In the genomic region with DNA sequence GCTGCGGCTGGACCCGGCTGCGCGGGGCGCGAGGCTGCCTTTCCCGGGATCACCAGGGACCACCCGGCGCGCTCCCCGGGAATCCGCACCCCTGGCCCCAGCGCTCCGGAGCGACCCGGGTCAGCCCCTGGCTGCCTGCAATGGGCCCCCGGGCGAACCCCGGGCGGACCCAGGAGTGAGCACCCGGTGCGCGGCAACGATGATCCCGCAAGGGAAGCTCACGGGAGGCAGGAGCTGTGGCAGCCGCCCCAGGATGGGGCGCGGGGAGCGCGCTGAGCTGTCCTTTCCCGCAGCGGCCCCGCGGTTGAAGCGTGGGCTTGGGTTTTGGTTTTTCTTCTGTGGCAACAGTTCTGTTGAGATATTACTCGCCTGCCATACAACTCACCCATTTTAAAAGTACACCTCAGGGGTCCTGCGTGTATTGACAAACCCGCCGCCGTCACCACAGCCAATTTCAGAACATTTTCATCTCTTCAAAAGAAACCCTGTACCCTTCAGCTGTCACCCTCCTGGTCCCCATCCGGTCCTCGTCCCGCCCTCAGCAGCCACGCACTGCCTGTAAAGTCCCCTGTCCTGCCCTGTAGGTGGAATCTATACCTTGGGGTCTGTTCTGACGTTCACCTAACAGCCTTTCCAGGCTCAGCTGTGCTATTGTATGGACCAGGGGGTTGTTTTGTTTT, we compare ENCODE assay signal across 9 cellular contexts. TPM values are rescaled to one million over a fixed set of nuclear protein-coding genes. Genes with fewer than 3 reads are reported as not detected.
DNase-seq lines count a peak whose midpoint lies in the region; FAIRE-seq and TF ChIP-seq lines count a peak whose summit lies in the region.
"Had no signal": no experiment of that assay in that cellular context is flagged by ENCODE, and none has a peak within 500 bp of the region (broad histone marks: within the 10 kb centered on the region; RNA-seq: fewer than 3 reads in every experiment).

No MANE protein-coding gene starts in this region.

- H3K4me1 Mint-ChIP-seq in IgD-negative memory B cell: peaks cover 0 to 10% (median 10%) of the 10 kb centered on the region in 3 donors
- peaks cover 22% of the 10 kb centered on the region for H3K4me1 Mint-ChIP-seq in neural crest cell

- no peaks in the 10 kb centered on the region for H3K9me3 Mint-ChIP-seq in IgD-negative memory B cell
- H3K9me3 Mint-ChIP-seq in neural crest cell: no peaks in the 10 kb centered on the region
- H3K9me3 Mint-ChIP-seq: HFFc6 had no signal

- peak overlapping the region in 3 of 4 donors; percentile 65 to 85 (median 69) for H3K4me3 Mint-ChIP-seq in IgD-negative memory B cell
- H3K4me3 Mint-ChIP-seq in neural crest cell: peak overlapping the region; percentile 79

- H3K9me3 ChIP-seq in MG63 (no peaks in the 10 kb centered on the region; the same call in 1 of the 2 replicates), small intestine (ENCODE audit: control insufficient read depth, low read depth) (no peaks in the 10 kb centered on the region)

- H3K27me3 ChIP-seq in MG63 (peaks cover 41% of the 10 kb centered on the region), small intestine (ENCODE audit: control insufficient read depth in 2 of 2, insufficient read depth in 2 of 2, low read length in 2 of 2) (peaks cover 3 to 11% of the 10 kb centered on the region in 2 donors)

- H3K36me3 Mint-ChIP-seq in IgD-negative memory B cell (peaks cover 1% of the 10 kb centered on the region), neural crest cell (ENCODE audit: low read depth) (no peaks in the 10 kb centered on the region)

- DNase-seq in AG09309 (ENCODE audit: low read depth): no peak
- DNase-seq in choroid plexus epithelial cell (ENCODE audit: low read depth): no peak
- no peak for DNase-seq in neural crest cell (ENCODE audit: low read depth, low spot score)
- no peak for DNase-seq in amniotic stem cell (lab: John Stamatoyannopoulos, UW)
- DNase-seq in MG63: no peak
- no peak for DNase-seq in putamen (ENCODE audit: low spot score)
- DNase-seq in small intestine: no peak
- DNase-seq: HFFc6 had no signal

- H3K4me1 ChIP-seq in small intestine (ENCODE audit: control insufficient read depth in 2 of 2, insufficient read depth in 1 of 2, low read depth in 1 of 2, low read length in 1 of 2): peaks cover 0 to 4% of the 10 kb centered on the region in 2 donors

- no peak overlapping the region for H3K27ac ChIP-seq in small intestine (ENCODE audit: low read depth in 1 of 2, low read length in 1 of 2)

- WGBS in small intestine, 3 donors: 2 to 4% (median 3%) methylated on average over 29 to 46 of the region's 46 CpGs

- TF ChIP-seq CTCF in AG09309 (IDR thresholded peaks at IDR 0.05; ENCODE audit: control insufficient read depth, insufficient read depth, low read depth, low read length, missing control alignments): no peak
- TF ChIP-seq CTCF in choroid plexus epithelial cell (conservative IDR thresholded peaks at IDR 0.05; ENCODE audit: low read depth, low read length): no peak
- no peak for TF ChIP-seq CTCF in neural crest cell (conservative IDR thresholded peaks at IDR 0.05)

- H3K4me3 ChIP-seq in AG09309 (ENCODE audit: control insufficient read depth, low read depth, low read length) (peak overlapping the region; percentile 4), choroid plexus epithelial cell (ENCODE audit: low read depth, low read length) (peak overlapping the region; percentile 17), MG63 (no peak overlapping the region), small intestine (ENCODE audit: low read depth in 1 of 2, low read length in 2 of 2) (peak overlapping the region in 1 of 2 donors; percentile 21)

- H3K27ac Mint-ChIP-seq in IgD-negative memory B cell: no peak overlapping the region
- no peak overlapping the region for H3K27ac Mint-ChIP-seq in neural crest cell (ENCODE audit: unreplicated experiment)
- H3K27ac Mint-ChIP-seq: HFFc6 had no signal

- FAIRE-seq in small intestine (lab: Jason Lieb, UNC): no peak

- H3K36me3 ChIP-seq in MG63 (no peaks in the 10 kb centered on the region), small intestine (ENCODE audit: control insufficient read depth in 2 of 2, insufficient read depth in 2 of 2, low read length in 2 of 2) (no peaks in the 10 kb centered on the region)

- H3K27me3 Mint-ChIP-seq in IgD-negative memory B cell (peaks cover 19% of the 10 kb centered on the region), neural crest cell (ENCODE audit: low read depth) (peaks cover 63% of the 10 kb centered on the region)

RNA-seq across cellular contexts. Expression of a gene that starts 12.8 kb away (rescaled TPM):
- polyA plus RNA-seq in IgD-negative memory B cell (30.2 TPM), small intestine (10 to 100 TPM; 29.0 to 35.8 (median 34.6) TPM)
- total RNA-seq in neural crest cell: 32.7 and 33.2 TPM in 2 replicates
- 65.4 and 74.3 TPM in 2 replicates for total RNA-seq in MG63 (2014; rRNA removed; shearing (Covaris generic); ENCODE audit: low replicate concordance)

RNA-seq across cellular contexts. Expression of a gene that starts 30.5 kb away (rescaled TPM):
- polyA plus RNA-seq in IgD-negative memory B cell (0.48 TPM), small intestine (10 to 100 TPM in 1 of 3 donors, 1 to 10 TPM in 2; 1.8 to 14.5 (median 3.8) TPM)
- 47.5 and 53.6 TPM in 2 replicates for total RNA-seq in neural crest cell
- 34.4 and 43.9 TPM in 2 replicates for total RNA-seq in MG63 (2014; rRNA removed; shearing (Covaris generic); ENCODE audit: low replicate concordance)
